ENCODE assay signal across 8 cellular contexts in genomic region chr3:49276475-49277356, GRCh38.
DNase-seq lines count a peak whose midpoint lies in the region.

Gene C3orf62 (minus strand): TSS chr3:49277232. CDS start chr3:49276872, 360 bp downstream.

- DNase-seq in NCI-H524 (lab: John Stamatoyannopoulos, UW) (peak; percentile 50 to 75), NCI-H524 treated with DMSO at 0.1 percent for 48 hours (lab: John Stamatoyannopoulos, UW) (no peak), NCI-H1105 (lab: John Stamatoyannopoulos, UW) (peak; percentile 57), epidermal melanocyte (ENCODE audit: insufficient read length, low spot score) (peak; percentile 70), midbrain (lab: John Stamatoyannopoulos, UW) (peak; percentile 76), NCI-H748 treated with DMSO at 0.1 percent for 48 hours (lab: John Stamatoyannopoulos, UW) (no peak)
- DNase-seq in activated CD8-positive, alpha-beta memory T cell treated with anti-CD3 and anti-CD28 coated beads, Interleukin-2, amount 50 U/mL, for 48 hours: peak; percentile 89
- peak; percentile 45 for DNase-seq in stimulated activated CD8-positive, alpha-beta memory T cell treated with anti-CD3 and anti-CD28 coated beads, Interleukin-15, amount 100 ng/mL, for 1 hour (ENCODE audit: low read depth)

Comparison
In these comparisons a context has a peak if more than half of its experiments do, and no peak if none do; other contexts are left out.
1. DNase-seq: peak in NCI-H524 (2 of 2), NCI-H1105 (single experiment), activated CD8-positive, alpha-beta memory T cell treated with anti-CD3 and anti-CD28 coated beads, Interleukin-2, amount 50 U/mL, for 48 hours (single experiment), epidermal melanocyte (single experiment), midbrain (single experiment) and stimulated activated CD8-positive, alpha-beta memory T cell treated with anti-CD3 and anti-CD28 coated beads, Interleukin-15, amount 100 ng/mL, for 1 hour (single experiment); none in NCI-H524 treated with DMSO at 0.1 percent for 48 hours (single experiment) and NCI-H748 treated with DMSO at 0.1 percent for 48 hours (single experiment).